In the genomic region with DNA sequence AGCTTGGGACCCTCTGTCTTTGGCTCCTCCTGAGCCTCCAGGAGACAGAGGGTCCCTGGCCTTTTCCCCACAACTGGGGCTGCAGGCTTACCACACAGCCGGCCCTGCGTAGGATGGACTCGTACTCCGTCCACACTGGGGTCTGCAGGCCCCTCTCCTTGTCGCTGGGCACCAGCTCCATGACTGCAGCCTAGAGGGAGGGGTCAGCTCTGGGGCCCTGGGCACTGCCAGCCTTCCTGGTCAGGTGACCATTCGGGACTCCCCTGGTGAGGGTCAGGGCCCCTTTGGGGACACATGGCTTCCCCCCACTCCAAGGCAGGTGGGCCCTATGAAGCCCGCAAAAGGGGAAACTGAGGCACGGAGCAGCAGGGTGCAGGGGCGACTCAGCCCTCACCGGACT, we compare ENCODE assay signal across 1 cellular context.
TF ChIP-seq lines count a peak whose summit lies in the region.

No MANE protein-coding gene starts in this region.

TF ChIP-seq in IMR-90, 13 proteins besides CTCF, POLR2A, EP300 and RAD21 (continued from another document):
- TF ChIP-seq ELK1 (IDR thresholded peaks at IDR 0.05; ENCODE audit: borderline replicate concordance, low read depth, low read length), result no peak
- no peak for TF ChIP-seq FOS (IDR thresholded peaks at IDR 0.05; ENCODE audit: low read depth, low read length)
- TF ChIP-seq MXI1 (IDR thresholded peaks at IDR 0.05; ENCODE audit: borderline replicate concordance, low read depth, low read length), result no peak
- no peak for TF ChIP-seq CHD1 (IDR thresholded peaks at IDR 0.05; ENCODE audit: low read depth, low read length)
- no peak for TF ChIP-seq USF2 (IDR thresholded peaks at IDR 0.05; ENCODE audit: low read depth, low read length)
- no peak for TF ChIP-seq RFX5 (IDR thresholded peaks at IDR 0.05; ENCODE audit: low read depth, low read length)
